42 cellular contexts compared by ENCODE assay signal in the genomic region with DNA sequence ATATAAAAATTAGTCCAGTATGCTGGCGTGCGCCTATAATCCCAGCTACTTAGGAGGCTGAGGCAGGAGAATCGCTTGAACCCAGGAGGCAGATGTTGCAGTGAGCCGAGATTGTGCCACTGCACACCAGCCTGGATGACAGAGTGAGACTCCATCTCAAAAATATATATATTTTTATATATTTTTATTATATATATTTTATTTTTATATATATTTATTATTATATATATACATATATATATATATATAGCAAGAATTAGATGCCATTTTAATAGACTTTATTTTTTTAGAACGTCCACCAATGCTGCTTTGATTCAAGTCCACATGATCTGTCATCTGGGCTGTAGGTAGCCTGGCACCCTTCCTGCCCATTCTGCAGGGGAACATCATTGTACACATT. TPM values are rescaled to one million over a fixed set of nuclear protein-coding genes. Genes with fewer than 3 reads are reported as not detected.
"Had no signal": no experiment of that assay in that cellular context is flagged by ENCODE, and none has a peak within 500 bp of the region (broad histone marks: within the 10 kb centered on the region; RNA-seq: fewer than 3 reads in every experiment).

No MANE protein-coding gene starts in this region.

- H3K9me3 Mint-ChIP-seq: activated naive CD8-positive, alpha-beta T cell treated with anti-CD3 and anti-CD28 coated beads for 36 hours; activated T-cell treated with anti-CD3 and anti-CD28 coated beads, Interleukin-2, amount 50 U/mL, for 4 hours; activated T-helper 17 cell treated with anti-CD3 and anti-CD28 coated beads, Interleukin-2, amount 50 U/mL, for 72 hours; central memory CD8-positive, alpha-beta T cell had no signal

- ATAC-seq: activated naive CD4-positive, alpha-beta T cell treated with anti-CD3 and anti-CD28 coated beads, Interleukin-2, amount 50 U/mL, for 72 hours; activated naive CD8-positive, alpha-beta T cell treated with anti-CD3 and anti-CD28 coated beads, Interleukin-2, amount 50 U/mL, for 24 hours; activated T-cell treated with anti-CD3 and anti-CD28 coated beads, Interleukin-2, amount 50 U/mL, for 4 hours; activated T-cell treated with anti-CD3 and anti-CD28 coated beads, Interleukin-2, amount 50 U/mL, for 72 hours; activated T-helper 17 cell treated with anti-CD3 and anti-CD28 coated beads, Interleukin-2, amount 50 U/mL, for 72 hours; body of pancreas had no signal

- H3K27me3 Mint-ChIP-seq: activated naive CD4-positive, alpha-beta T cell treated with anti-CD3 and anti-CD28 coated beads, Interleukin-2, amount 10 ng/mL, durations not matched to agents 7 days and 5 days; activated naive CD8-positive, alpha-beta T cell; activated naive CD8-positive, alpha-beta T cell treated with anti-CD3 and anti-CD28 coated beads for 36 hours; activated naive CD8-positive, alpha-beta T cell treated with anti-CD3 and anti-CD28 coated beads, Interleukin-2, amount 10 ng/mL, durations not matched to agents 7 days and 5 days; activated T-cell treated with anti-CD3 and anti-CD28 coated beads, Interleukin-2, amount 50 U/mL, for 24 hours; brain had no signal

- H3K4me3 Mint-ChIP-seq: activated naive CD4-positive, alpha-beta T cell treated with anti-CD3 and anti-CD28 coated beads for 36 hours; activated naive CD4-positive, alpha-beta T cell treated with anti-CD3 and anti-CD28 coated beads, Interleukin-2, amount 10 ng/mL, durations not matched to agents 7 days and 5 days; activated naive CD4-positive, alpha-beta T cell treated with anti-CD3 and anti-CD28 coated beads, Interleukin-2, amount 50 U/mL, for 24 hours; activated naive CD8-positive, alpha-beta T cell; activated naive CD8-positive, alpha-beta T cell treated with anti-CD3 and anti-CD28 coated beads for 36 hours; activated naive CD8-positive, alpha-beta T cell treated with anti-CD3 and anti-CD28 coated beads, Interleukin-2, amount 10 ng/mL, durations not matched to agents 7 days and 5 days; activated naive CD8-positive, alpha-beta T cell treated with anti-CD3 and anti-CD28 coated beads, Interleukin-2, amount 50 U/mL, for 24 hours; activated T-cell treated with anti-CD3 and anti-CD28 coated beads, Interleukin-2, amount 50 U/mL, for 24 hours; activated T-cell treated with anti-CD3 and anti-CD28 coated beads, Interleukin-2, amount 50 U/mL, for 4 hours; activated T-cell treated with anti-CD3 and anti-CD28 coated beads, Interleukin-2, amount 50 U/mL, for 72 hours; activated T-helper 1 cell treated with anti-CD3 and anti-CD28 coated beads, Interleukin-12 subunit alpha, Interleukin-12 subunit beta, Interleukin-2, Interleukin-4 antibody, amounts not matched to agents 30 ng/mL and 10 ng/mL and 1 ng/mL, durations not matched to agents 14 hours and 24 hours and 36 hours; activated T-helper 17 cell treated with anti-CD3 and anti-CD28 coated beads, Interleukin-2, amount 50 U/mL, for 72 hours; brain; central memory CD8-positive, alpha-beta T cell had no signal

- H3K4me1 Mint-ChIP-seq: activated naive CD4-positive, alpha-beta T cell treated with anti-CD3 and anti-CD28 coated beads, Interleukin-2, amount 10 ng/mL, durations not matched to agents 7 days and 5 days; activated naive CD4-positive, alpha-beta T cell treated with anti-CD3 and anti-CD28 coated beads, Interleukin-2, amount 50 U/mL, for 24 hours; activated naive CD8-positive, alpha-beta T cell treated with anti-CD3 and anti-CD28 coated beads for 36 hours; activated naive CD8-positive, alpha-beta T cell treated with anti-CD3 and anti-CD28 coated beads, Interleukin-2, amount 10 ng/mL, durations not matched to agents 7 days and 5 days; activated naive CD8-positive, alpha-beta T cell treated with anti-CD3 and anti-CD28 coated beads, Interleukin-2, amount 50 U/mL, for 24 hours; activated T-helper 17 cell treated with anti-CD3 and anti-CD28 coated beads, Interleukin-2, amount 50 U/mL, for 72 hours; brain; central memory CD8-positive, alpha-beta T cell had no signal

- H3K36me3 Mint-ChIP-seq: activated naive CD4-positive, alpha-beta T cell treated with anti-CD3 and anti-CD28 coated beads, Interleukin-2, amount 10 ng/mL, durations not matched to agents 7 days and 5 days; activated naive CD4-positive, alpha-beta T cell treated with anti-CD3 and anti-CD28 coated beads, Interleukin-2, amount 50 U/mL, for 24 hours; activated naive CD4-positive, alpha-beta T cell treated with anti-CD3 and anti-CD28 coated beads, Interleukin-2, amount 50 U/mL, for 72 hours; activated naive CD8-positive, alpha-beta T cell; activated naive CD8-positive, alpha-beta T cell treated with anti-CD3 and anti-CD28 coated beads for 36 hours; activated naive CD8-positive, alpha-beta T cell treated with anti-CD3 and anti-CD28 coated beads, Interleukin-2, amount 10 ng/mL, durations not matched to agents 7 days and 5 days had no signal

- H3K27ac Mint-ChIP-seq: activated naive CD4-positive, alpha-beta T cell treated with anti-CD3 and anti-CD28 coated beads for 36 hours; activated naive CD4-positive, alpha-beta T cell treated with anti-CD3 and anti-CD28 coated beads, Interleukin-2, amount 10 ng/mL, durations not matched to agents 7 days and 5 days; activated naive CD4-positive, alpha-beta T cell treated with anti-CD3 and anti-CD28 coated beads, Interleukin-2, amount 50 U/mL, for 24 hours; activated naive CD4-positive, alpha-beta T cell treated with anti-CD3 and anti-CD28 coated beads, Interleukin-2, amount 50 U/mL, for 72 hours; activated naive CD8-positive, alpha-beta T cell; activated naive CD8-positive, alpha-beta T cell treated with anti-CD3 and anti-CD28 coated beads for 36 hours; activated naive CD8-positive, alpha-beta T cell treated with anti-CD3 and anti-CD28 coated beads, Interleukin-2, amount 10 ng/mL, durations not matched to agents 7 days and 5 days; activated naive CD8-positive, alpha-beta T cell treated with anti-CD3 and anti-CD28 coated beads, Interleukin-2, amount 50 U/mL, for 24 hours; activated T-cell treated with anti-CD3 and anti-CD28 coated beads, Interleukin-2, amount 50 U/mL, for 24 hours; activated T-cell treated with anti-CD3 and anti-CD28 coated beads, Interleukin-2, amount 50 U/mL, for 72 hours; activated T-helper 1 cell treated with anti-CD3 and anti-CD28 coated beads, Interleukin-12 subunit alpha, Interleukin-12 subunit beta, Interleukin-2, Interleukin-4 antibody, amounts not matched to agents 30 ng/mL and 10 ng/mL and 1 ng/mL, durations not matched to agents 14 hours and 24 hours and 36 hours; activated T-helper 17 cell treated with anti-CD3 and anti-CD28 coated beads, Interleukin-2, amount 50 U/mL, for 72 hours; activated T-helper 2 cell treated with anti-CD3 and anti-CD28 coated beads, Interferon-gamma antibody, Interleukin-2, Interleukin-4, amounts not matched to agents 10 μg/mL and 5 μg/mL and 100 μg/mL, durations not matched to agents 14 hours and 24 hours and 36 hours; brain had no signal

- DNase-seq: activated effector memory CD4-positive, alpha-beta T cell treated with anti-CD3 and anti-CD28 coated beads, Interleukin-2, amount 50 U/mL, for 16 hours; activated effector memory CD4-positive, alpha-beta T cell treated with Interleukin-2 at 50 U/mL for 16 hours; activated gamma-delta T cell; activated gamma-delta T cell treated with Interleukin-2 at 50 U/mL for 16 hours; activated naive CD4-positive, alpha-beta T cell; activated naive CD4-positive, alpha-beta T cell treated with anti-CD3 and anti-CD28 coated beads for 36 hours; activated naive CD4-positive, alpha-beta T cell treated with anti-CD3 and anti-CD28 coated beads, Interleukin-2, amount 10 ng/mL, durations not matched to agents 7 days and 5 days; activated naive CD4-positive, alpha-beta T cell treated with anti-CD3 and anti-CD28 coated beads, Interleukin-2, amount 50 U/mL, for 16 hours; activated naive CD4-positive, alpha-beta T cell treated with Interleukin-2 at 50 U/mL for 16 hours; activated naive CD8-positive, alpha-beta T cell treated with anti-CD3 and anti-CD28 coated beads for 36 hours; activated naive CD8-positive, alpha-beta T cell treated with anti-CD3 and anti-CD28 coated beads, Interleukin-2, amount 10 ng/mL, durations not matched to agents 7 days and 5 days; activated naive CD8-positive, alpha-beta T cell treated with anti-CD3 and anti-CD28 coated beads, Interleukin-2, amount 50 U/mL, for 24 hours; activated T-cell treated with anti-CD3 and anti-CD28 coated beads, Interleukin-2, amount 50 U/mL, for 24 hours; activated T-cell treated with anti-CD3 and anti-CD28 coated beads, Interleukin-2, amount 50 U/mL, for 4 hours; activated T-cell treated with anti-CD3 and anti-CD28 coated beads, Interleukin-2, amount 50 U/mL, for 48 hours; activated T-cell treated with anti-CD3 and anti-CD28 coated beads, Interleukin-2, amount 50 U/mL, for 72 hours; adrenal gland; amniotic stem cell; amygdala; anterior cingulate cortex; aorta; body of pancreas; brain microvascular endothelial cell; caudate nucleus; central memory CD4-positive, alpha-beta T cell; cerebellar nuclear complex had no signal

RNA-seq across cellular contexts. Expression of gene OR7D2, which starts 3.5 kb away (rescaled TPM):
- total RNA-seq: activated naive CD8-positive, alpha-beta T cell treated with anti-CD3 and anti-CD28 coated beads for 36 hours; activated naive CD8-positive, alpha-beta T cell treated with anti-CD3 and anti-CD28 coated beads, Interleukin-2, amount 10 ng/mL, durations not matched to agents 7 days and 5 days; aorta; ascending aorta; astrocyte; body of pancreas; bronchial epithelial cell; cardiac septum; cerebellum had no signal

RNA-seq across cellular contexts. Expression of gene OR7D4, which starts 44.1 kb away (rescaled TPM):
- total RNA-seq: activated naive CD4-positive, alpha-beta T cell treated with anti-CD3 and anti-CD28 coated beads for 36 hours; activated naive CD4-positive, alpha-beta T cell treated with anti-CD3 and anti-CD28 coated beads, Interleukin-2, amount 50 U/mL, for 72 hours; activated naive CD8-positive, alpha-beta T cell treated with anti-CD3 and anti-CD28 coated beads for 36 hours; activated naive CD8-positive, alpha-beta T cell treated with anti-CD3 and anti-CD28 coated beads, Interleukin-2, amount 10 ng/mL, durations not matched to agents 7 days and 5 days; activated T-cell treated with anti-CD3 and anti-CD28 coated beads, Interleukin-2, amount 50 U/mL, for 4 hours; activated T-cell treated with anti-CD3 and anti-CD28 coated beads, Interleukin-2, amount 50 U/mL, for 72 hours; activated T-helper 1 cell treated with anti-CD3 and anti-CD28 coated beads, Interleukin-12 subunit alpha, Interleukin-12 subunit beta, Interleukin-2, Interleukin-4 antibody, amounts not matched to agents 30 ng/mL and 10 ng/mL and 1 ng/mL, durations not matched to agents 14 hours and 24 hours and 36 hours; activated T-helper 17 cell treated with anti-CD3 and anti-CD28 coated beads, Interleukin-2, amount 50 U/mL, for 72 hours; activated T-helper 2 cell treated with anti-CD3 and anti-CD28 coated beads, Interferon-gamma antibody, Interleukin-2, Interleukin-4, amounts not matched to agents 10 μg/mL and 5 μg/mL and 100 μg/mL, durations not matched to agents 14 hours and 24 hours and 36 hours; adrenal gland; aorta; ascending aorta; astrocyte; body of pancreas; breast epithelium; bronchial epithelial cell; cardiac muscle cell; cardiac septum; cerebellum; chondrocyte had no signal

RNA-seq across cellular contexts. Expression of gene OR7G3, which starts 48.6 kb away (rescaled TPM):
- total RNA-seq: activated naive CD4-positive, alpha-beta T cell treated with anti-CD3 and anti-CD28 coated beads for 36 hours; activated naive CD4-positive, alpha-beta T cell treated with anti-CD3 and anti-CD28 coated beads, Interleukin-2, amount 50 U/mL, for 72 hours; activated naive CD8-positive, alpha-beta T cell treated with anti-CD3 and anti-CD28 coated beads for 36 hours; activated naive CD8-positive, alpha-beta T cell treated with anti-CD3 and anti-CD28 coated beads, Interleukin-2, amount 10 ng/mL, durations not matched to agents 7 days and 5 days; activated T-cell treated with anti-CD3 and anti-CD28 coated beads, Interleukin-2, amount 50 U/mL, for 4 hours; activated T-cell treated with anti-CD3 and anti-CD28 coated beads, Interleukin-2, amount 50 U/mL, for 72 hours; activated T-helper 1 cell treated with anti-CD3 and anti-CD28 coated beads, Interleukin-12 subunit alpha, Interleukin-12 subunit beta, Interleukin-2, Interleukin-4 antibody, amounts not matched to agents 30 ng/mL and 10 ng/mL and 1 ng/mL, durations not matched to agents 14 hours and 24 hours and 36 hours; activated T-helper 17 cell treated with anti-CD3 and anti-CD28 coated beads, Interleukin-2, amount 50 U/mL, for 72 hours; activated T-helper 2 cell treated with anti-CD3 and anti-CD28 coated beads, Interferon-gamma antibody, Interleukin-2, Interleukin-4, amounts not matched to agents 10 μg/mL and 5 μg/mL and 100 μg/mL, durations not matched to agents 14 hours and 24 hours and 36 hours; adrenal gland; aorta; ascending aorta; astrocyte; body of pancreas; breast epithelium; bronchial epithelial cell; cardiac muscle cell; cardiac septum; cerebellum; chondrocyte had no signal

RNA-seq across cellular contexts. Expression of gene OR7G1, which starts 59.8 kb away (rescaled TPM):
- total RNA-seq: activated naive CD4-positive, alpha-beta T cell treated with anti-CD3 and anti-CD28 coated beads for 36 hours; activated naive CD4-positive, alpha-beta T cell treated with anti-CD3 and anti-CD28 coated beads, Interleukin-2, amount 50 U/mL, for 72 hours; activated naive CD8-positive, alpha-beta T cell treated with anti-CD3 and anti-CD28 coated beads for 36 hours; activated naive CD8-positive, alpha-beta T cell treated with anti-CD3 and anti-CD28 coated beads, Interleukin-2, amount 10 ng/mL, durations not matched to agents 7 days and 5 days; activated T-cell treated with anti-CD3 and anti-CD28 coated beads, Interleukin-2, amount 50 U/mL, for 4 hours; activated T-cell treated with anti-CD3 and anti-CD28 coated beads, Interleukin-2, amount 50 U/mL, for 72 hours; activated T-helper 1 cell treated with anti-CD3 and anti-CD28 coated beads, Interleukin-12 subunit alpha, Interleukin-12 subunit beta, Interleukin-2, Interleukin-4 antibody, amounts not matched to agents 30 ng/mL and 10 ng/mL and 1 ng/mL, durations not matched to agents 14 hours and 24 hours and 36 hours; activated T-helper 17 cell treated with anti-CD3 and anti-CD28 coated beads, Interleukin-2, amount 50 U/mL, for 72 hours; activated T-helper 2 cell treated with anti-CD3 and anti-CD28 coated beads, Interferon-gamma antibody, Interleukin-2, Interleukin-4, amounts not matched to agents 10 μg/mL and 5 μg/mL and 100 μg/mL, durations not matched to agents 14 hours and 24 hours and 36 hours; adrenal gland; aorta; ascending aorta; astrocyte; body of pancreas; breast epithelium; bronchial epithelial cell; cardiac muscle cell; cardiac septum; cerebellum; chondrocyte had no signal
